ENCODE assay signal across 27 cellular contexts in the genomic region with DNA sequence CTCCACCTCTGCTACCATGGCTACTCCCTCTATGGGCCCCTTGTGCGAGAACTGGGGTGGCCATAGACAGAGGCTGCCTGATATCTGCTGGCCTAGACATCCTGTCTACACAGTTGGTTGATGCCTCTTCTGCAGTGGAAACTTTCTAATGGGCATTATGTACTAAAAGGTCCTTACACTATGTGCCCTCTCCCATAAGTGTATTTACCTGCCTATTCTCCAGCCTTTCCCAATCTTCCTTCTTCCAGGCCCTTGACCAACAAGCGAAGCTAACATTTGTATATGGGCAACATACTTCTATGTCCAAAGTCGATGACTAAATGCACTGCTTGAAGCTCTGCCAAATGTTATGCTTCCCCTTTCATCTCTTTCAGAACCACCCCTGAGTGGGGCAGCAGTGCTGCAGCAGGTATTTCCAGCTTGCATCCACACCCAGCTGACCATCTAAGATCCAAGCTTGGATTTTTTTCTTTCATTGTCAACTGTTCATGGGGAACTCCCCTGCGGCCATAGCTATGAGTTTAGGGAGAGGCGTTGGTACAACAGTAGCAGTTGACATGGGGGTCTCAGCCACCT.
"Had no signal": no experiment of that assay in that cellular context is flagged by ENCODE, and none has a peak within 500 bp of the region (broad histone marks: within the 10 kb centered on the region; RNA-seq: fewer than 3 reads in every experiment).

No MANE protein-coding gene starts in this region.

- H3K27ac ChIP-seq: adrenal gland, body of pancreas, cardiac muscle cell, colonic mucosa, heart left ventricle, right atrium auricular region, stomach, tibial artery had no signal

- H3K9me3 Mint-ChIP-seq: activated B cell treated with CpG ODN at 0.5 μM for 24 hours; activated naive CD8-positive, alpha-beta T cell treated with anti-CD3 and anti-CD28 coated beads for 36 hours; immature natural killer cell; neural crest cell; stimulated activated memory B cell treated with anti-CD40 and anti-IgM and Interleukin-4, amounts not matched to agents 10 μg/mL and 1 μg/mL and 100 μg/mL, for 72 hours had no signal

- H3K36me3 Mint-ChIP-seq: activated naive CD8-positive, alpha-beta T cell treated with anti-CD3 and anti-CD28 coated beads for 36 hours; immature natural killer cell; naive thymus-derived CD8-positive, alpha-beta T cell; stimulated activated memory B cell treated with anti-CD40 and anti-IgM and Interleukin-4, amounts not matched to agents 10 μg/mL and 1 μg/mL and 100 μg/mL, for 72 hours had no signal

- H3K27me3 ChIP-seq: adrenal gland, body of pancreas, cardiac muscle cell, colonic mucosa, heart left ventricle, right atrium auricular region, stomach, tibial artery had no signal

- H3K9me3 ChIP-seq: adrenal gland, body of pancreas, colonic mucosa, heart left ventricle, right atrium auricular region, stomach, tibial artery had no signal

- H3K4me3 Mint-ChIP-seq: activated B cell treated with CpG ODN at 0.5 μM for 24 hours; activated naive CD8-positive, alpha-beta T cell treated with anti-CD3 and anti-CD28 coated beads for 36 hours; activated T-cell treated with anti-CD3 and anti-CD28 coated beads, Interleukin-2, amount 50 U/mL, for 72 hours; immature natural killer cell; neural crest cell; stimulated activated memory B cell treated with anti-CD40 and anti-IgM and Interleukin-4, amounts not matched to agents 10 μg/mL and 1 μg/mL and 100 μg/mL, for 72 hours had no signal

- H3K27me3 Mint-ChIP-seq: activated naive CD8-positive, alpha-beta T cell treated with anti-CD3 and anti-CD28 coated beads for 36 hours; stimulated activated memory B cell treated with anti-CD40 and anti-IgM and Interleukin-4, amounts not matched to agents 10 μg/mL and 1 μg/mL and 100 μg/mL, for 72 hours had no signal

- ATAC-seq: activated T-cell treated with anti-CD3 and anti-CD28 coated beads, Interleukin-2, amount 50 U/mL, for 72 hours; body of pancreas; heart left ventricle; left colon; naive thymus-derived CD8-positive, alpha-beta T cell; stimulated activated memory B cell treated with anti-CD40 and anti-IgM and Interleukin-4, amounts not matched to agents 10 μg/mL and 1 μg/mL and 100 μg/mL, for 72 hours had no signal

- H3K4me1 ChIP-seq: colonic mucosa had no signal

- H3K27ac Mint-ChIP-seq: activated B cell treated with CpG ODN at 0.5 μM for 24 hours; activated naive CD8-positive, alpha-beta T cell treated with anti-CD3 and anti-CD28 coated beads for 36 hours; activated T-cell treated with anti-CD3 and anti-CD28 coated beads, Interleukin-2, amount 50 U/mL, for 72 hours; immature natural killer cell; naive thymus-derived CD8-positive, alpha-beta T cell; stimulated activated memory B cell treated with anti-CD40 and anti-IgM and Interleukin-4, amounts not matched to agents 10 μg/mL and 1 μg/mL and 100 μg/mL, for 72 hours had no signal

- DNase-seq: activated B cell treated with CpG ODN at 0.5 μM for 24 hours; activated naive CD4-positive, alpha-beta T cell treated with Interleukin-2 at 50 U/mL for 16 hours; activated naive CD8-positive, alpha-beta T cell treated with anti-CD3 and anti-CD28 coated beads for 36 hours; activated T-cell treated with anti-CD3 and anti-CD28 coated beads for 4 hours; activated T-cell treated with anti-CD3 and anti-CD28 coated beads, Interleukin-2, amount 50 U/mL, for 72 hours; adrenal gland; aorta; body of pancreas; colonic mucosa; effector CD8-positive, alpha-beta T cell; foreskin fibroblast; heart left ventricle; immature natural killer cell; kidney; left colon; mesenchymal stem cell; naive thymus-derived CD8-positive, alpha-beta T cell; stimulated activated CD4-positive, alpha-beta T cell treated with anti-CD3 and anti-CD28 coated beads, Interleukin-1b, Interleukin-23, amount 100 ng/mL, for 48 hours; stimulated activated CD4-positive, alpha-beta T cell treated with anti-CD3 and anti-CD28 coated beads, Interleukin-4, amount 100 ng/mL, for 4 hours; stimulated activated CD8-positive, alpha-beta memory T cell treated with anti-CD3 and anti-CD28 coated beads, Interleukin-4, amount 100 ng/mL, for 48 hours; stomach; tibial artery had no signal

- H3K4me2 ChIP-seq: smooth muscle cell had no signal

- H3K4me3 ChIP-seq: adrenal gland, body of pancreas, cardiac muscle cell, colonic mucosa, heart left ventricle, right atrium auricular region, smooth muscle cell, stomach, tibial artery had no signal

- H3K36me3 ChIP-seq: adrenal gland, cardiac muscle cell, colonic mucosa, heart left ventricle, right atrium auricular region, stomach, tibial artery had no signal
